In the genomic region with DNA sequence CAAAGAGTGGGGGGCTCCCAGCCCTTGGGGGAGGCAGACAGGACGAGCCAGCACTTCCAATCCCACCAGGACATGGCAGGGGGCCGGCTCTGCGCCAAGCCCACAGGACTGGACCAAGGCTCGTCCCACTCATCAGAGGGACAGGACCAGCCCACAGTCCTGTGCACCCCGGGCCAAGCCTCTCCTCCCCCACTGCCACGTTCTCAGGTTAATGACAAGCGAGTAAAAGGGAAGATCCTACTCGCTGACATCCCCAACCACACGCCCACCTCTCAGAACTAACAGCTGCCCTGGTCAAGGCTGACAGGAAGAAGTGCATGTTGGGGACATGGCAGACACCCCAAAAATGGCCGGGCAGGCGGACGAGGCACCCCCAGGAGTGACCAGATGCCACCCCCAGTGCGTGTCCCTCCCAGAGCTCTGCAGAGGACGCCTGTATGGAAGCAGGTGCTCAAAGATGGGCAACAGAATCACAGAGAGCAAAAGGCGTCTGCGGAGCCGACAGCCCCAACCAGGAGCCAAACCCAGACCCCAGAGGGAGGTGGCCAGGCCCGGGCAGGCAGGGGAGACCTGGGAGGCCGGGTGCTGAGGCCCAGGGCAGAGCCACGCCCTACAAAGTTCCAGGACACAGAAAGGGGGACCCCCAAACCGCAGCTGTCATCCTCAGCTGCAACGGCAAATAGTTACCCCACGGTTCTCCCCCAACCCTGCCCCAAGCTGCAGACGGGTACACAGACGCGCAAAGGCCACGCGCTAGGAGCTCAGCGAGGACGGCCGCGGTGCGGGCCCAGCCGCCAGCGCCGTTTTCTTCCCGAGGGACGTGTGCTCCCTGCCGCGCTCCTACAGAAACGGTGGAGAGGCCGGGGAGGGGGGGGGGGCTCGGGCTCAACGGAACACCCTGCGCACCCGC, we compare ENCODE assay signal across 8 cellular contexts. TPM values are rescaled to one million over a fixed set of nuclear protein-coding genes. Genes with fewer than 3 reads are reported as not detected.
DNase-seq lines count a peak whose midpoint lies in the region; ATAC-seq, FAIRE-seq and TF ChIP-seq lines count a peak whose summit lies in the region.

No MANE protein-coding gene starts in this region.

- peaks cover 11% of the 10 kb centered on the region for H3K9me3 ChIP-seq in RWPE2 (ENCODE audit: severe bottlenecking)
- peaks cover 5% of the 10 kb centered on the region for H3K9me3 ChIP-seq in ectodermal cell (ENCODE audit: control insufficient read depth, low read length)

- peak; percentile 18 for DNase-seq in activated naive CD4-positive, alpha-beta T cell treated with Interleukin-2 at 50 U/mL for 16 hours
- no peak for DNase-seq in activated naive CD4-positive, alpha-beta T cell (lab: John Stamatoyannopoulos, UW)
- DNase-seq in RWPE2 (ENCODE audit: low spot score) (peak; percentile 49), mesenteric fat pad (ENCODE audit: low spot score) (peak; percentile 86), urothelium cell line (ENCODE audit: low spot score) (peak; percentile 12)

- H3K4me3 ChIP-seq in RWPE2 (ENCODE audit: severe bottlenecking) (peak overlapping the region; percentile 78), ectodermal cell (ENCODE audit: insufficient read depth, low read depth, low read length) (peak overlapping the region; percentile 64)

- H3K27ac ChIP-seq in RWPE2 (ENCODE audit: poor library complexity, severe bottlenecking) (peak overlapping the region; percentile 93), ectodermal cell (ENCODE audit: insufficient read depth, low read depth, low read length, poor library complexity, severe bottlenecking) (no peak overlapping the region)

- no peak for FAIRE-seq in urothelium cell line (lab: Jason Lieb, UNC)

- H3K27me3 ChIP-seq in RWPE2 (ENCODE audit: insufficient read depth, poor library complexity, severe bottlenecking) (no peaks in the 10 kb centered on the region), ectodermal cell (ENCODE audit: control insufficient read depth, insufficient read depth, low read length, poor library complexity, severe bottlenecking) (no peaks in the 10 kb centered on the region)

- TF ChIP-seq CTCF in RWPE2 (IDR thresholded peaks at IDR 0.05; ENCODE audit: poor library complexity, severe bottlenecking): no peak

- ATAC-seq in RWPE2 (ENCODE audit: low read depth) (peak; percentile 8; the same call in 1 of the 3 replicates), HG03045 (IDR thresholded peaks at IDR 0.05; ENCODE audit: unreplicated experiment) (no peak), GM19452 (IDR thresholded peaks at IDR 0.05; ENCODE audit: unreplicated experiment) (no peak)

- 30 to 32% methylated on average over 46 of the region's 46 CpGs for WGBS in ectodermal cell, 2 experiments

- H3K36me3 ChIP-seq in RWPE2 (ENCODE audit: low read depth) (peaks cover 28% of the 10 kb centered on the region), ectodermal cell (ENCODE audit: control insufficient read depth, insufficient read depth, low read length) (peaks cover 17% of the 10 kb centered on the region)

- H3K4me1 ChIP-seq in RWPE2 (ENCODE audit: insufficient read depth, poor library complexity, severe bottlenecking) (peaks cover 16% of the 10 kb centered on the region), ectodermal cell (ENCODE audit: control insufficient read depth, insufficient read depth, low read length) (peaks cover 15% of the 10 kb centered on the region)

RNA-seq across cellular contexts. Expression of a gene that starts 1.8 kb away (rescaled TPM):
- 213 TPM for polyA plus RNA-seq in ectodermal cell (2013, experiment 1 of 4)
- polyA plus RNA-seq in ectodermal cell (2013, experiment 2 of 4): 214 TPM
- polyA plus RNA-seq in ectodermal cell (2013, experiment 3 of 4): 160 TPM
- polyA plus RNA-seq in ectodermal cell (2013, experiment 4 of 4): 178 TPM
- total RNA-seq in mesenteric fat pad: 147 TPM

RNA-seq across cellular contexts. Expression of a gene that starts 42.5 kb away (rescaled TPM):
- polyA plus RNA-seq in ectodermal cell (2013, experiment 1 of 4): 82.1 TPM
- polyA plus RNA-seq in ectodermal cell (2013, experiment 2 of 4): 90.5 TPM
- 78.4 TPM for polyA plus RNA-seq in ectodermal cell (2013, experiment 3 of 4)
- polyA plus RNA-seq in ectodermal cell (2013, experiment 4 of 4): 82.4 TPM
- 46.8 TPM for total RNA-seq in mesenteric fat pad

Comparison
In these comparisons a context has a peak if more than half of its experiments do, and no peak if none do; other contexts are left out.
1. DNase-seq: peak in activated naive CD4-positive, alpha-beta T cell treated with Interleukin-2 at 50 U/mL for 16 hours (single experiment), RWPE2 (single experiment), mesenteric fat pad (single experiment) and urothelium cell line (single experiment); none in activated naive CD4-positive, alpha-beta T cell (0 of 4).